18 cellular contexts compared by ENCODE assay signal in genomic region chr1:212614398-212615091, GRCh38. TPM values are rescaled to one million over a fixed set of nuclear protein-coding genes. Genes with fewer than 3 reads are reported as not detected.
DNase-seq lines count a peak whose midpoint lies in the region; ATAC-seq and TF ChIP-seq lines count a peak whose summit lies in the region.
"Had no signal": no experiment of that assay in that cellular context is flagged by ENCODE, and none has a peak within 500 bp of the region (broad histone marks: within the 10 kb centered on the region; RNA-seq: fewer than 3 reads in every experiment).

No MANE protein-coding gene starts in this region.

- no peaks in the 10 kb centered on the region for H3F3A ChIP-seq in SK-N-SH (replicated peaks; ENCODE audit: insufficient read depth)

- ATAC-seq in activated CD8-positive, alpha-beta T cell treated with anti-CD3 and anti-CD28 coated beads, Interleukin-2, amount 10 ng/mL, durations not matched to agents 7 days and 5 days = no peak
- ATAC-seq in HG03139 (IDR thresholded peaks at IDR 0.05; ENCODE audit: unreplicated experiment) = no peak
- ATAC-seq: heart right ventricle had no signal

- TF ChIP-seq CTCF in osteoblast (IDR thresholded peaks at IDR 0.05; ENCODE audit: extremely low read depth, low read depth, low read length) (no peak), SK-N-SH (IDR thresholded peaks at IDR 0.05) (no peak)

- CTCF ChIA-PET in activated CD8-positive, alpha-beta T cell treated with anti-CD3 and anti-CD28 coated beads, Interleukin-2, amount 10 ng/mL, durations not matched to agents 7 days and 5 days (lab: Charles Lee) = interaction anchor here (1.2 to 1.9 kb wide), 5 partner anchors 18 to 167 kb away, joined by 3 to 6 read pairs (median 5); no protein-coding TSS in a partner anchor
- CTCF ChIA-PET in SK-N-SH (lab: Yijun Ruan, JAX) = interaction anchor here (1.1 to 1.3 kb wide), 3 partner anchors 135 to 159 kb away, joined by 4 to 5 read pairs (median 4); no protein-coding TSS in a partner anchor

- 96% methylated on average over 4 of the region's 4 CpGs for WGBS in SK-N-SH (ENCODE audit: low lambda C conversion rate)

- H3K36me3 ChIP-seq in osteoblast (ENCODE audit: insufficient read depth, low read length) = peaks cover 29% of the 10 kb centered on the region
- no peaks in the 10 kb centered on the region for H3K36me3 ChIP-seq in SK-N-SH (replicated peaks in 1 of 2; ENCODE audit: control insufficient read depth in 1 of 2, insufficient read depth in 2 of 2, low read length in 1 of 2)

- H3K4me2 ChIP-seq in osteoblast (ENCODE audit: insufficient read depth, low read length) (no peak overlapping the region), SK-N-SH (no peak overlapping the region)

- H3K27me3 Mint-ChIP-seq in activated CD4-positive, alpha-beta T cell treated with anti-CD3 and anti-CD28 coated beads, Interleukin-2, amount 10 ng/mL, durations not matched to agents 24 days and 14 days = no peaks in the 10 kb centered on the region
- H3K27me3 Mint-ChIP-seq in IgD-negative memory B cell = peaks cover 7% of the 10 kb centered on the region
- H3K27me3 Mint-ChIP-seq in activated CD8-positive, alpha-beta T cell treated with anti-CD3 and anti-CD28 coated beads, Interleukin-2, amount 10 ng/mL, durations not matched to agents 7 days and 5 days (ENCODE audit: low read depth) = no peaks in the 10 kb centered on the region

- H3K27ac Mint-ChIP-seq in activated CD4-positive, alpha-beta T cell treated with anti-CD3 and anti-CD28 coated beads, Interleukin-2, amount 10 ng/mL, durations not matched to agents 24 days and 14 days = peak overlapping the region; percentile 75
- no peak overlapping the region for H3K27ac Mint-ChIP-seq in IgD-negative memory B cell
- H3K27ac Mint-ChIP-seq in activated CD8-positive, alpha-beta T cell treated with anti-CD3 and anti-CD28 coated beads, Interleukin-2, amount 10 ng/mL, durations not matched to agents 7 days and 5 days = peak overlapping the region; percentile 45

- H4K20me1 ChIP-seq in osteoblast (ENCODE audit: insufficient read depth, low read length) (peaks cover 4% of the 10 kb centered on the region), SK-N-SH (ENCODE audit: insufficient read depth) (no peaks in the 10 kb centered on the region; the same call in 1 of the 2 replicates)

- no peak overlapping the region for H3K4me3 Mint-ChIP-seq in activated CD4-positive, alpha-beta T cell treated with anti-CD3 and anti-CD28 coated beads, Interleukin-2, amount 10 ng/mL, durations not matched to agents 24 days and 14 days
- H3K4me3 Mint-ChIP-seq in IgD-negative memory B cell = peak overlapping the region in 3 of 4 donors; percentile 26 to 76 (median 29)
- H3K4me3 Mint-ChIP-seq in activated CD8-positive, alpha-beta T cell treated with anti-CD3 and anti-CD28 coated beads, Interleukin-2, amount 10 ng/mL, durations not matched to agents 7 days and 5 days = no peak overlapping the region

- intact Hi-C loops in activated CD4-positive, alpha-beta T cell treated with anti-CD3 and anti-CD28 coated beads, Interleukin-2, amount 10 ng/mL, durations not matched to agents 24 days and 14 days (cut with micrococcal nuclease) = no loop called here

- no peak overlapping the region for H3K9ac ChIP-seq in SK-N-SH
- H3K9ac ChIP-seq: parathyroid adenoma had no signal

- peaks cover 60% of the 10 kb centered on the region for H3K36me3 Mint-ChIP-seq in activated CD4-positive, alpha-beta T cell treated with anti-CD3 and anti-CD28 coated beads, Interleukin-2, amount 10 ng/mL, durations not matched to agents 24 days and 14 days (ENCODE audit: low read depth)
- no peaks in the 10 kb centered on the region for H3K36me3 Mint-ChIP-seq in IgD-negative memory B cell
- peaks cover 44% of the 10 kb centered on the region for H3K36me3 Mint-ChIP-seq in activated CD8-positive, alpha-beta T cell treated with anti-CD3 and anti-CD28 coated beads, Interleukin-2, amount 10 ng/mL, durations not matched to agents 7 days and 5 days (ENCODE audit: low read depth)

- DNase-seq in activated CD4-positive, alpha-beta T cell treated with anti-CD3 and anti-CD28 coated beads, Interleukin-2, amount 10 ng/mL, durations not matched to agents 24 days and 14 days = peak; percentile 60
- DNase-seq in activated CD4-positive, alpha-beta T cell treated with anti-CD3 and anti-CD28 coated beads, Interleukin-2, amount 50 U/mL, for 1 hour = no peak
- DNase-seq in activated CD8-positive, alpha-beta T cell treated with anti-CD3 and anti-CD28 coated beads, Interleukin-2, amount 10 ng/mL, durations not matched to agents 7 days and 5 days = no peak
- DNase-seq in osteoblast (ENCODE audit: insufficient read length, low spot score, missing footprints) (no peak), SK-N-SH (no peak), iPS-NIHi11 (ENCODE audit: low spot score) (no peak)
- DNase-seq: activated CD8-positive, alpha-beta memory T cell treated with anti-CD3 and anti-CD28 coated beads, Interleukin-2, amount 50 U/mL, for 48 hours; amniotic stem cell; COR-L47; esophagus squamous epithelium; heart right ventricle; NCI-H2107; NK-92 treated with Interleukin-12 subunit alpha and Interleukin-12 subunit beta, amount 100 ng/mL, for 24 hours; SJCRH30; spleen had no signal

- peaks cover 17% of the 10 kb centered on the region for H3K79me2 ChIP-seq in osteoblast (ENCODE audit: insufficient read depth, low read length)
- no peaks in the 10 kb centered on the region for H3K79me2 ChIP-seq in SK-N-SH (ENCODE audit: insufficient read depth)
- H3K79me2 ChIP-seq: parathyroid adenoma had no signal

- H3K27me3 ChIP-seq in osteoblast (ENCODE audit: insufficient read depth, low read length) (no peaks in the 10 kb centered on the region), SK-N-SH (ENCODE audit: insufficient read depth) (no peaks in the 10 kb centered on the region)
- H3K27me3 ChIP-seq: SJCRH30 had no signal

- H3K9me3 ChIP-seq in osteoblast (ENCODE audit: low read depth, low read length) = no peaks in the 10 kb centered on the region
- H3K9me3 ChIP-seq in SK-N-SH = no peaks in the 10 kb centered on the region
- H3K9me3 ChIP-seq: esophagus squamous epithelium, heart right ventricle, SJCRH30, spleen had no signal

- peaks cover 43% of the 10 kb centered on the region for H3K4me1 ChIP-seq in osteoblast (ENCODE audit: insufficient read depth, low read length)
- H3K4me1 ChIP-seq in SK-N-SH (ENCODE audit: control insufficient read depth in 1 of 2, insufficient read depth in 2 of 2, low read depth in 1 of 2, low read length in 1 of 2) = peaks cover 0 to 13% of the 10 kb centered on the region in 2 experiments; a peak in 2 of 4 replicates

- no peak overlapping the region for H2AFZ ChIP-seq in osteoblast (ENCODE audit: low read length)
- H2AFZ ChIP-seq in SK-N-SH (ENCODE audit: low read depth) = no peak overlapping the region
- H2AFZ ChIP-seq: parathyroid adenoma had no signal

- H3K27ac ChIP-seq in osteoblast (ENCODE audit: low read depth, low read length) (peak overlapping the region; percentile 23), SK-N-SH (ENCODE audit: low read depth in 2 of 2, low read length in 1 of 2) (no peak overlapping the region)
- H3K27ac ChIP-seq: esophagus squamous epithelium, parathyroid adenoma, spleen had no signal

- TF ChIP-seq EP300 in SK-N-SH (IDR thresholded peaks at IDR 0.05; ENCODE audit: borderline replicate concordance in 1 of 2, low read depth in 1 of 2, low read length in 1 of 2) = no peak

- no peaks in the 10 kb centered on the region for H3K9me2 ChIP-seq in SK-N-SH

- H3K9me3 Mint-ChIP-seq in activated CD4-positive, alpha-beta T cell treated with anti-CD3 and anti-CD28 coated beads, Interleukin-2, amount 10 ng/mL, durations not matched to agents 24 days and 14 days = no peaks in the 10 kb centered on the region
- no peaks in the 10 kb centered on the region for H3K9me3 Mint-ChIP-seq in IgD-negative memory B cell
- H3K9me3 Mint-ChIP-seq in activated CD8-positive, alpha-beta T cell treated with anti-CD3 and anti-CD28 coated beads, Interleukin-2, amount 10 ng/mL, durations not matched to agents 7 days and 5 days (ENCODE audit: insufficient read depth) = no peaks in the 10 kb centered on the region

- H3K4me3 ChIP-seq in osteoblast (ENCODE audit: insufficient read depth, low read length) (no peak overlapping the region), SK-N-SH (ENCODE audit: low read depth in 2 of 2, low read length in 1 of 2) (no peak overlapping the region)
- H3K4me3 ChIP-seq: esophagus squamous epithelium, heart right ventricle, SJCRH30, spleen had no signal

- POLR2A ChIA-PET in activated CD8-positive, alpha-beta T cell treated with anti-CD3 and anti-CD28 coated beads, Interleukin-2, amount 10 ng/mL, durations not matched to agents 7 days and 5 days (lab: Charles Lee) = interaction anchor here (0.8 kb wide), 1 partner anchor 20 kb away, joined by 3 read pairs; no protein-coding TSS in a partner anchor
- POLR2A ChIA-PET in SK-N-SH (lab: Yijun Ruan, JAX) = no interaction called here

- H3K4me1 Mint-ChIP-seq in activated CD4-positive, alpha-beta T cell treated with anti-CD3 and anti-CD28 coated beads, Interleukin-2, amount 10 ng/mL, durations not matched to agents 24 days and 14 days = peaks cover 43% of the 10 kb centered on the region
- peaks cover 5 to 10% (median 8%) of the 10 kb centered on the region in 3 donors for H3K4me1 Mint-ChIP-seq in IgD-negative memory B cell
- H3K4me1 Mint-ChIP-seq in activated CD8-positive, alpha-beta T cell treated with anti-CD3 and anti-CD28 coated beads, Interleukin-2, amount 10 ng/mL, durations not matched to agents 7 days and 5 days (ENCODE audit: low read depth) = peaks cover 39% of the 10 kb centered on the region

- no peak for TF ChIP-seq RAD21 in SK-N-SH (IDR thresholded peaks at IDR 0.05; ENCODE audit: low read length)

TF ChIP-seq in SK-N-SH, 30 proteins besides CTCF, POLR2A, EP300 and RAD21 (continues in another document):
- TF ChIP-seq TAF1 (IDR thresholded peaks at IDR 0.05; ENCODE audit: borderline replicate concordance, low read depth, low read length) = no peak
- no peak for TF ChIP-seq MEF2A (IDR thresholded peaks at IDR 0.05; ENCODE audit: borderline replicate concordance, low read depth)
- no peak for TF ChIP-seq RCOR1 (IDR thresholded peaks at IDR 0.05; ENCODE audit: low read length)

RNA-seq across cellular contexts. Expression of gene ATF3, which starts 6.0 kb away (rescaled TPM):
- total RNA-seq in activated CD4-positive, alpha-beta T cell treated with anti-CD3 and anti-CD28 coated beads, Interleukin-2, amount 10 ng/mL, durations not matched to agents 24 days and 14 days = 21.2 and 29.5 TPM in 2 replicates
- polyA plus RNA-seq in IgD-negative memory B cell (0.73 TPM), SK-N-SH (2012; rRNA removed) (29.7 TPM in 2 replicates)
- total RNA-seq in activated CD8-positive, alpha-beta T cell treated with anti-CD3 and anti-CD28 coated beads, Interleukin-2, amount 10 ng/mL, durations not matched to agents 7 days and 5 days = 10 to 100 TPM; 12.1 to 12.5 TPM
- total RNA-seq in osteoblast = 3.2 and 3.6 TPM in 2 replicates
- 16.4 and 25.6 TPM in 2 replicates for polyA plus RNA-seq in SK-N-SH (2012; cell fraction: cytosol; rRNA removed)
- polyA plus RNA-seq in SK-N-SH (2012; cell fraction: nucleus; rRNA removed) = 75.2 and 130 TPM in 2 replicates

Comparison
In these comparisons a context has a peak if more than half of its experiments do, and no peak if none do; other contexts are left out.
1. H3K27ac Mint-ChIP-seq: peak in activated CD4-positive, alpha-beta T cell treated with anti-CD3 and anti-CD28 coated beads, Interleukin-2, amount 10 ng/mL, durations not matched to agents 24 days and 14 days (single experiment) and activated CD8-positive, alpha-beta T cell treated with anti-CD3 and anti-CD28 coated beads, Interleukin-2, amount 10 ng/mL, durations not matched to agents 7 days and 5 days (single experiment); none in IgD-negative memory B cell (0 of 3).
2. H3K4me3 Mint-ChIP-seq: peak in IgD-negative memory B cell (3 of 4); none in activated CD4-positive, alpha-beta T cell treated with anti-CD3 and anti-CD28 coated beads, Interleukin-2, amount 10 ng/mL, durations not matched to agents 24 days and 14 days (single experiment) and activated CD8-positive, alpha-beta T cell treated with anti-CD3 and anti-CD28 coated beads, Interleukin-2, amount 10 ng/mL, durations not matched to agents 7 days and 5 days (single experiment).